24 cellular contexts compared by ENCODE assay signal in genomic region chr17:62000186-62000585, GRCh38.
DNase-seq lines count a peak whose midpoint lies in the region; ATAC-seq, FAIRE-seq and TF ChIP-seq lines count a peak whose summit lies in the region.
"Had no signal": no experiment of that assay in that cellular context is flagged by ENCODE, and none has a peak within 500 bp of the region (broad histone marks: within the 10 kb centered on the region; RNA-seq: fewer than 3 reads in every experiment).

No MANE protein-coding gene starts in this region.

- H3K4me1 Mint-ChIP-seq in activated naive CD8-positive, alpha-beta T cell (ENCODE audit: low read depth): peaks cover 47% of the 10 kb centered on the region
- H3K4me1 Mint-ChIP-seq in activated naive CD8-positive, alpha-beta T cell treated with anti-CD3 and anti-CD28 coated beads for 36 hours: peaks cover 39% of the 10 kb centered on the region
- peaks cover 30% of the 10 kb centered on the region for H3K4me1 Mint-ChIP-seq in activated T-helper 17 cell treated with anti-CD3 and anti-CD28 coated beads, Interleukin-2, amount 50 U/mL, for 72 hours

- DNase-seq in activated naive CD8-positive, alpha-beta T cell treated with anti-CD3 and anti-CD28 coated beads for 36 hours: no peak
- DNase-seq in H54 (ENCODE audit: insufficient read length, low spot score) (no peak), NCI-H1092 (lab: John Stamatoyannopoulos, UW) (no peak)
- no peak for DNase-seq in activated CD4-positive, alpha-beta T cell treated with anti-CD3 and anti-CD28 coated beads for 4 hours
- DNase-seq: AML-193; CD4-positive, alpha-beta memory T cell; DMS 273 treated with DMSO at 0.1 percent for 48 hours; DMS79; EL; GDM1; GM23248; H9; NCI-H1048; NCI-H1436; NCI-H187; NCI-H2081 treated with DMSO at 0.1 percent for 48 hours; NCI-H524 treated with DMSO at 0.1 percent for 48 hours; NCI-H774; SK-N-SH had no signal

- peak overlapping the region; percentile 17 for H3K4me3 Mint-ChIP-seq in activated naive CD8-positive, alpha-beta T cell
- no peak overlapping the region for H3K4me3 Mint-ChIP-seq in activated naive CD8-positive, alpha-beta T cell treated with anti-CD3 and anti-CD28 coated beads for 36 hours
- H3K4me3 Mint-ChIP-seq in activated T-helper 17 cell treated with anti-CD3 and anti-CD28 coated beads, Interleukin-2, amount 50 U/mL, for 72 hours: no peak overlapping the region
- H3K4me3 Mint-ChIP-seq: H9 had no signal

- no peak for TF ChIP-seq POLR2A in H54 (IDR thresholded peaks at IDR 0.05; ENCODE audit: low read depth, low read length)

- H3K27me3 Mint-ChIP-seq in activated naive CD8-positive, alpha-beta T cell: no peaks in the 10 kb centered on the region
- no peaks in the 10 kb centered on the region for H3K27me3 Mint-ChIP-seq in activated naive CD8-positive, alpha-beta T cell treated with anti-CD3 and anti-CD28 coated beads for 36 hours
- no peaks in the 10 kb centered on the region for H3K27me3 Mint-ChIP-seq in activated T-helper 17 cell treated with anti-CD3 and anti-CD28 coated beads, Interleukin-2, amount 50 U/mL, for 72 hours
- H3K27me3 Mint-ChIP-seq: CD4-positive, alpha-beta memory T cell had no signal

- ATAC-seq in activated T-helper 17 cell treated with anti-CD3 and anti-CD28 coated beads, Interleukin-2, amount 50 U/mL, for 72 hours (replicated peaks): no peak
- no peak for ATAC-seq in HG02973 (IDR thresholded peaks at IDR 0.05; ENCODE audit: unreplicated experiment)
- ATAC-seq: GM12878 had no signal

- peak; percentile 43 for FAIRE-seq in H54 (lab: Jason Lieb, UNC)
- FAIRE-seq: A204.1, GM12878 had no signal

- H3K36me3 Mint-ChIP-seq in activated naive CD8-positive, alpha-beta T cell: peaks cover 4% of the 10 kb centered on the region
- H3K36me3 Mint-ChIP-seq in activated naive CD8-positive, alpha-beta T cell treated with anti-CD3 and anti-CD28 coated beads for 36 hours: peaks cover 17% of the 10 kb centered on the region
- peaks cover 79% of the 10 kb centered on the region for H3K36me3 Mint-ChIP-seq in activated T-helper 17 cell treated with anti-CD3 and anti-CD28 coated beads, Interleukin-2, amount 50 U/mL, for 72 hours (ENCODE audit: low read depth)

- no peak overlapping the region for H3K27ac Mint-ChIP-seq in activated naive CD8-positive, alpha-beta T cell
- H3K27ac Mint-ChIP-seq in activated naive CD8-positive, alpha-beta T cell treated with anti-CD3 and anti-CD28 coated beads for 36 hours: no peak overlapping the region
- H3K27ac Mint-ChIP-seq in activated T-helper 17 cell treated with anti-CD3 and anti-CD28 coated beads, Interleukin-2, amount 50 U/mL, for 72 hours: peak overlapping the region; percentile 38

- H3K9me3 Mint-ChIP-seq in activated naive CD8-positive, alpha-beta T cell (ENCODE audit: low read depth): no peaks in the 10 kb centered on the region
- no peaks in the 10 kb centered on the region for H3K9me3 Mint-ChIP-seq in activated naive CD8-positive, alpha-beta T cell treated with anti-CD3 and anti-CD28 coated beads for 36 hours
- H3K9me3 Mint-ChIP-seq in activated T-helper 17 cell treated with anti-CD3 and anti-CD28 coated beads, Interleukin-2, amount 50 U/mL, for 72 hours: no peaks in the 10 kb centered on the region
- H3K9me3 Mint-ChIP-seq: CD4-positive, alpha-beta memory T cell; H9 had no signal
